9 cellular contexts compared by ENCODE assay signal in the genomic region with DNA sequence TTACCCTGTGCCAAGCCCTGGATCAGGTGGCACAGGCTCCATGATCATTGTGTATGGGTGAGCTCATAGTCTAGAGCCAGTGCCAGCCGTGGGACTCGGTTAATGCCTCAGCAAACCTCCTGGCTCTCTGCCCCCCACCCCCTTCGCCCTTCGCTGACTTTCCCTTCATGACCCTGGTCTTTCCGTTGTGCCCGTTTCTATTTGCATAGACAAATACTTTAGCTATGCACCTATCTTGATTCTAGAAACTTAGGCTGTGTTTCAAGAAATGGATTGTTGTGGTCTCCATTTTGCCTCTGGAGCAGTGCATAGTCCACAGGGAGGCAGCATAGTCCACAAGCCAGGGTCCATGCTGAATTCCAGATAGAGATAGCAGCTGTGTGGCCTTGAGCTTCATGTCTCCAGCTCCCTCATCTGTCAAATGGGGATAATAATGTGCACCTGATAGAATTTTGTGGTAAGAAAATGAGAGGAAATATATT.
DNase-seq lines count a peak whose midpoint lies in the region; ATAC-seq and TF ChIP-seq lines count a peak whose summit lies in the region.
"Had no signal": no experiment of that assay in that cellular context is flagged by ENCODE, and none has a peak within 500 bp of the region (broad histone marks: within the 10 kb centered on the region; RNA-seq: fewer than 3 reads in every experiment).

No MANE protein-coding gene starts in this region.

- H3K4me3 ChIP-seq in GM12864 (ENCODE audit: low read depth, low read length) (no peak overlapping the region), parathyroid adenoma (ENCODE audit: low read depth, low read length) (no peak overlapping the region)

- H3K4me3 Mint-ChIP-seq in effector memory CD8-positive, alpha-beta T cell: no peak overlapping the region
- H3K4me3 Mint-ChIP-seq: activated naive CD4-positive, alpha-beta T cell treated with anti-CD3 and anti-CD28 coated beads, Interleukin-2, amount 50 U/mL, for 24 hours had no signal

- H2AFZ ChIP-seq in parathyroid adenoma: peak overlapping the region; percentile 57

- H3K27me3 Mint-ChIP-seq in effector memory CD8-positive, alpha-beta T cell: peaks cover 46 to 81% of the 10 kb centered on the region in 2 donors

- H3K9me3 ChIP-seq in parathyroid adenoma (ENCODE audit: control insufficient read depth, low read length): no peaks in the 10 kb centered on the region

- peak; percentile 53 for TF ChIP-seq CTCF in GM12864 (IDR thresholded peaks at IDR 0.05; ENCODE audit: low read depth, low read length, missing control alignments)
- TF ChIP-seq CTCF in parathyroid adenoma (IDR thresholded peaks at IDR 0.05): peak; percentile 36

- H3K9ac ChIP-seq in parathyroid adenoma: no peak overlapping the region

- H3K9me3 Mint-ChIP-seq in effector memory CD8-positive, alpha-beta T cell: peaks cover 0 to 1% of the 10 kb centered on the region in 2 donors
- H3K9me3 Mint-ChIP-seq: activated naive CD4-positive, alpha-beta T cell treated with anti-CD3 and anti-CD28 coated beads, Interleukin-2, amount 50 U/mL, for 24 hours had no signal

- H3K27ac Mint-ChIP-seq in effector memory CD8-positive, alpha-beta T cell: no peak overlapping the region
- H3K27ac Mint-ChIP-seq: activated naive CD4-positive, alpha-beta T cell treated with anti-CD3 and anti-CD28 coated beads, Interleukin-2, amount 50 U/mL, for 24 hours had no signal

- peak; percentile 31 for ATAC-seq in effector memory CD8-positive, alpha-beta T cell (replicated peaks)
- ATAC-seq in GM18858 (IDR thresholded peaks at IDR 0.05; ENCODE audit: unreplicated experiment) (no peak), HG02852 (IDR thresholded peaks at IDR 0.05; ENCODE audit: unreplicated experiment) (no peak)

- no peaks in the 10 kb centered on the region for H3K36me3 ChIP-seq in parathyroid adenoma (ENCODE audit: control insufficient read depth, insufficient read depth, low read length)

- no peaks in the 10 kb centered on the region for H3K27me3 ChIP-seq in parathyroid adenoma (ENCODE audit: control insufficient read depth, insufficient read depth, low read length)

- H3K4me1 Mint-ChIP-seq in effector memory CD8-positive, alpha-beta T cell (ENCODE audit: low read depth in 2 of 2): no peaks in the 10 kb centered on the region

- peak; percentile 19 for DNase-seq in 8988T
- DNase-seq in GM12864 (ENCODE audit: low read depth): no peak
- DNase-seq in NCI-H82 treated with DMSO at 0.1 percent for 48 hours (lab: John Stamatoyannopoulos, UW; ENCODE audit: unreplicated experiment): peak; percentile 35
- no peak for DNase-seq in effector memory CD8-positive, alpha-beta T cell
- DNase-seq in NCI-H1105 (lab: John Stamatoyannopoulos, UW): no peak

- no peaks in the 10 kb centered on the region for H3K79me2 ChIP-seq in parathyroid adenoma

- no peak overlapping the region for H3K4me2 ChIP-seq in parathyroid adenoma (ENCODE audit: low read length)

- no peak overlapping the region for H3K27ac ChIP-seq in parathyroid adenoma

- no peaks in the 10 kb centered on the region for H3K4me1 ChIP-seq in parathyroid adenoma

- no peaks in the 10 kb centered on the region for H3K36me3 Mint-ChIP-seq in effector memory CD8-positive, alpha-beta T cell (ENCODE audit: insufficient read depth)

Comparison
In these comparisons a context has a peak if more than half of its experiments do, and no peak if none do; other contexts are left out.
1. DNase-seq: peak in 8988T (single experiment) and NCI-H82 treated with DMSO at 0.1 percent for 48 hours (single experiment); none in GM12864 (single experiment), effector memory CD8-positive, alpha-beta T cell (0 of 3) and NCI-H1105 (single experiment).